In genomic region chr1:232186936-232187335, GRCh38 we compare ENCODE assay signal across 1 cellular context.
TF ChIP-seq lines count a peak whose summit lies in the region.

No MANE protein-coding gene starts in this region.

TF ChIP-seq in WTC11, 78 proteins besides CTCF, POLR2A, EP300 and RAD21 (continued from another document):
- TF ChIP-seq STAT6 (CRISPR knock-in tag; conservative IDR thresholded peaks at IDR 0.05; ENCODE audit: low read depth) = no peak
- TF ChIP-seq FOXK1 (CRISPR knock-in tag; IDR thresholded peaks at IDR 0.05) = no peak
- no peak for TF ChIP-seq EMX1 (CRISPR knock-in tag; IDR thresholded peaks at IDR 0.05)
- TF ChIP-seq SP1 (CRISPR knock-in tag; conservative IDR thresholded peaks at IDR 0.05) = no peak
- TF ChIP-seq SOX15 (CRISPR knock-in tag; IDR thresholded peaks at IDR 0.05) = no peak
- no peak for TF ChIP-seq KAT7 (CRISPR knock-in tag; IDR thresholded peaks at IDR 0.05; ENCODE audit: borderline replicate concordance)
- TF ChIP-seq ZNF317 (CRISPR knock-in tag; IDR thresholded peaks at IDR 0.05; ENCODE audit: borderline replicate concordance, low read depth) = no peak
- TF ChIP-seq USF1 (CRISPR knock-in tag; IDR thresholded peaks at IDR 0.05) = no peak
